ENCODE assay signal across 2 cellular contexts in genomic region chr10:30518907-30519306, GRCh38.
TF ChIP-seq lines count a peak whose summit lies in the region.

No MANE protein-coding gene starts in this region.

TF ChIP-seq in GM12878, 131 proteins besides CTCF, POLR2A, EP300 and RAD21:
- TF ChIP-seq JUNB (IDR thresholded peaks at IDR 0.05) (no peak), MYC (IDR thresholded peaks at IDR 0.05; ENCODE audit: insufficient read depth, insufficient read length, insufficient replicate concordance, low read length, severe bottlenecking) (no peak), BMI1 (IDR thresholded peaks at IDR 0.05; ENCODE audit: borderline replicate concordance) (no peak), NR2F1 (conservative IDR thresholded peaks at IDR 0.05) (no peak), USF2 (IDR thresholded peaks at IDR 0.05; ENCODE audit: borderline replicate concordance, low read depth, low read length) (no peak), RELB (IDR thresholded peaks at IDR 0.05; ENCODE audit: low read depth) (no peak), CHD4 (IDR thresholded peaks at IDR 0.05) (no peak), MTA2 (IDR thresholded peaks at IDR 0.05; ENCODE audit: low read depth) (no peak), FOXM1 (IDR thresholded peaks at IDR 0.05; ENCODE audit: low read depth, low read length) (no peak), MTA3 (IDR thresholded peaks at IDR 0.05; ENCODE audit: borderline replicate concordance, low read length) (no peak), JUND (IDR thresholded peaks at IDR 0.05; ENCODE audit: low read depth, low read length) (no peak), PAX5 (IDR thresholded peaks at IDR 0.05; ENCODE audit: borderline replicate concordance, low read depth, low read length) (no peak), NFIC (IDR thresholded peaks at IDR 0.05; ENCODE audit: low read depth, low read length) (no peak), HDGF (IDR thresholded peaks at IDR 0.05) (no peak)

TF ChIP-seq in H1, 55 proteins besides CTCF, POLR2A, EP300 and RAD21:
- TF ChIP-seq RNF2 (IDR thresholded peaks at IDR 0.05; ENCODE audit: borderline replicate concordance, low read depth, low read length, missing control alignments, poor library complexity, severe bottlenecking) (no peak), KDM1A (IDR thresholded peaks at IDR 0.05; ENCODE audit: borderline replicate concordance, low read length) (peak; percentile 85)
